Comparison of ENCODE assay signal across 8 cellular contexts in the genomic region with DNA sequence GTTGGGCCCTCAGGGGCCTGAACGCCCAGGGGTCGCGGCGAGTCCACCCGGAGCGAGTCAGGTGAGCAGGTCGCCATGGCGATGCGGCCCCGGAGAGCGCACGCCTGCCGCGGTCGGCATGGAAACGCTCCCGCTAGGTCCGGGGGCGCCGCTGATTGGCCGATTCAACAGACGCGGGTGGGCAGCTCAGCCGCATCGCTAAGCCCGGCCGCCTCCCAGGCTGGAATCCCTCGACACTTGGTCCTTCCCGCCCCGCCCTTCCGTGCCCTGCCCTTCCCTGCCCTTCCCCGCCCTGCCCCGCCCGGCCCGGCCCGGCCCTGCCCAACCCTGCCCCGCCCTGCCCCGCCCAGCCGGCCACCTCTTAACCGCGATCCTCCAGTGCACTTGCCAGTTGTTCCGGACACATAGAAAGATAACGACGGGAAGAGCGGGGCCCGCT. TPM values are rescaled to one million over a fixed set of nuclear protein-coding genes. Genes with fewer than 3 reads are reported as not detected.
DNase-seq lines count a peak whose midpoint lies in the region; ATAC-seq and TF ChIP-seq lines count a peak whose summit lies in the region.

CCNA1 (plus strand) TSS at position 390 of the 439 bp plus-strand sequence. CDS start 562 bp downstream, outside the sequence.

- TF ChIP-seq CTCF in fibroblast of pulmonary artery (IDR thresholded peaks at IDR 0.05; ENCODE audit: low read length, missing control alignments), result no peak

- H3K4me3 ChIP-seq in fibroblast of pulmonary artery (replicated peaks; ENCODE audit: low read depth, low read length), result peak within 1 kb of the TSS; percentile 62

- intact Hi-C loops in T-helper 2 cell treated with Interferon-gamma antibody and Interleukin-4, amounts not matched to agents 100 ng/mL and 5 ng/mL, for 36 hours (cut with micrococcal nuclease), result loop anchor here (10.0 kb wide), 1 partner anchor 623 kb away; the partner anchor contains the start of gene SUPT20H

- DNase-seq in T-helper 2 cell (no peak), KBM-7 (peak; percentile 74), fibroblast of pulmonary artery (ENCODE audit: low read depth) (peak; percentile 44), occipital lobe (lab: John Stamatoyannopoulos, UW) (peak; percentile 39)
- peak; percentile 26 to 40 for DNase-seq in activated CD4-positive, alpha-beta T cell treated with anti-CD3 and anti-CD28 coated beads, Interleukin-2, amount 50 U/mL, for 48 hours

- in situ Hi-C loops in KBM-7 (cut with MboI; ENCODE audit: low pct_unique_long_range_greater_than_20kb, low sequenced_read_pairs), result no loop called here

- ATAC-seq in GM18520 (IDR thresholded peaks at IDR 0.05; ENCODE audit: unreplicated experiment) (no peak), HG03095 (IDR thresholded peaks at IDR 0.05; ENCODE audit: unreplicated experiment) (no peak)

RNA-seq across cellular contexts. Expression of gene CCNA1, which starts in this region (rescaled TPM):
- 13.5 and 14.1 TPM in 2 replicates for total RNA-seq in T-helper 2 cell treated with Interferon-gamma antibody and Interleukin-4, amounts not matched to agents 100 ng/mL and 5 ng/mL, for 36 hours
- total RNA-seq in occipital lobe, result 6.6 TPM

Comparison
In these comparisons a context has a peak if more than half of its experiments do, and no peak if none do; other contexts are left out.
1. DNase-seq: peak in KBM-7 (single experiment), activated CD4-positive, alpha-beta T cell treated with anti-CD3 and anti-CD28 coated beads, Interleukin-2, amount 50 U/mL, for 48 hours (2 of 2), fibroblast of pulmonary artery (single experiment) and occipital lobe (single experiment); none in T-helper 2 cell (0 of 5).